In the genomic region with DNA sequence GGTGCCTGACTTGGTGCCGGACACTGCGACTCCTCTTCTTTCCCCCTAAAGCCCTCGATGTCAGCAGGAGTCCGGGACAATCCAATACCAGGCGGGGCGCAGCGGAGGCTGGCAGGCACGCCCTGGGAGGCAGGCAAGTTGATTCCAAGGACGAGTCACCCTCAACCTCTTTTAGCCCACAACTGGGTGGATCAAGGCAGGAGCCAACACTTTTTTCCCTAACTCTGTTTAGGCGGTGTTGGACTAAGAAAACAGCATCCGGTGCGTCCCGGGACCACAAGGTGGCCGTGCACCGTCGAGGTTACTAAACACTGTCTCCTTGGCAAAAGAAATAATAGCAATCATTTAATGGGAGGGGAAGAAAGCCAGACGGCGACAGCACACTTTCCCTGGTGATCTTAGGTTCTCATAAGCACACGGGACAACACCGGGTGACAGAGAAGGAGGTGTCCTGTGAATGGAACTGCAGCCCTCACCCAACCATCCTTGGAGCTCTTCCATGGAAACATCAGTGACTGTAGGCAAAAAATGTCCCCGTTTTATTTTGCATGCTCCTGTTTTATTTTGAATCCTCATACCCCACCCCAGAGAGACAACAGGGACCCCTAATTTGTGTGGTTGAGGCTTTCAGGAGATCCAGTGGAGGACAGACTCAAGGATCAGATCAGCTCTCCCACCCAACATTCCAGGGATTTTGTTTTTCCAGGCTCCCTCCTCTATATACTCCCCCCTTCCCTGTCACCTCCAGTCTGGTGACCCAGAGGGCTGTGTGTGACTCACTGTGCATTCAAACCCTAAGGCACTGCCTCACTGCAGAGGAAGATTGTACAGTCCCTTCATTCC, we compare ENCODE assay signal across 14 cellular contexts. TPM values are rescaled to one million over a fixed set of nuclear protein-coding genes. Genes with fewer than 3 reads are reported as not detected.
DNase-seq lines count a peak whose midpoint lies in the region; ATAC-seq and TF ChIP-seq lines count a peak whose summit lies in the region.
"Had no signal": no experiment of that assay in that cellular context is flagged by ENCODE, and none has a peak within 500 bp of the region (broad histone marks: within the 10 kb centered on the region; RNA-seq: fewer than 3 reads in every experiment).

No MANE protein-coding gene starts in this region.

- H3K27ac Mint-ChIP-seq in neural progenitor cell (no peak overlapping the region), immature natural killer cell (no peak overlapping the region)
- no peak overlapping the region for H3K27ac Mint-ChIP-seq in activated CD4-positive, alpha-beta T cell treated with anti-CD3 and anti-CD28 coated beads for 36 hours
- H3K27ac Mint-ChIP-seq in activated T-cell treated with anti-CD3 and anti-CD28 coated beads, Interleukin-2, amount 50 U/mL, for 72 hours, result no peak overlapping the region
- H3K27ac Mint-ChIP-seq: activated CD4-positive, alpha-beta T cell treated with anti-CD3 and anti-CD28 coated beads, Interleukin-2, amount 10 ng/mL, durations not matched to agents 24 days and 14 days; activated naive CD4-positive, alpha-beta T cell treated with anti-CD3 and anti-CD28 coated beads for 36 hours; effector memory CD8-positive, alpha-beta T cell had no signal

- H3K4me3 Mint-ChIP-seq in neural progenitor cell (peak overlapping the region; percentile 93), immature natural killer cell (no peak overlapping the region)
- H3K4me3 Mint-ChIP-seq in activated CD4-positive, alpha-beta T cell treated with anti-CD3 and anti-CD28 coated beads for 36 hours, result no peak overlapping the region
- H3K4me3 Mint-ChIP-seq in activated T-cell treated with anti-CD3 and anti-CD28 coated beads, Interleukin-2, amount 50 U/mL, for 72 hours, result no peak overlapping the region
- H3K4me3 Mint-ChIP-seq: activated CD4-positive, alpha-beta T cell treated with anti-CD3 and anti-CD28 coated beads, Interleukin-2, amount 10 ng/mL, durations not matched to agents 24 days and 14 days; activated naive CD4-positive, alpha-beta T cell treated with anti-CD3 and anti-CD28 coated beads for 36 hours; effector memory CD8-positive, alpha-beta T cell had no signal

- WGBS in HUES64, result 9% methylated on average over 21 of the region's 21 CpGs

- H3K4me3 ChIP-seq in HUES64 (ENCODE audit: low read length), result peak overlapping the region; percentile 55
- peak overlapping the region; percentile 25 for H3K4me3 ChIP-seq in epithelial cell of proximal tubule (ENCODE audit: low read depth, low read length)
- H3K4me3 ChIP-seq in neural progenitor cell, result peak overlapping the region; percentile 56
- H3K4me3 ChIP-seq in breast epithelium, result peak overlapping the region in 1 of 3 donors; percentile 53

- H3K9me3 Mint-ChIP-seq in neural progenitor cell, result no peaks in the 10 kb centered on the region
- no peaks in the 10 kb centered on the region for H3K9me3 Mint-ChIP-seq in activated CD4-positive, alpha-beta T cell treated with anti-CD3 and anti-CD28 coated beads for 36 hours (ENCODE audit: low read depth)
- peaks cover 0 to 4% (median 0%) of the 10 kb centered on the region in 6 donors for H3K9me3 Mint-ChIP-seq in immature natural killer cell
- H3K9me3 Mint-ChIP-seq in activated T-cell treated with anti-CD3 and anti-CD28 coated beads, Interleukin-2, amount 50 U/mL, for 72 hours, result no peaks in the 10 kb centered on the region
- H3K9me3 Mint-ChIP-seq: activated CD4-positive, alpha-beta T cell treated with anti-CD3 and anti-CD28 coated beads, Interleukin-2, amount 10 ng/mL, durations not matched to agents 24 days and 14 days; activated naive CD4-positive, alpha-beta T cell treated with anti-CD3 and anti-CD28 coated beads for 36 hours; effector memory CD8-positive, alpha-beta T cell had no signal

- no peaks in the 10 kb centered on the region for H3F3A ChIP-seq in neural progenitor cell (ENCODE audit: low read depth)

- H3K36me3 Mint-ChIP-seq in neural progenitor cell (no peaks in the 10 kb centered on the region), immature natural killer cell (no peaks in the 10 kb centered on the region)
- H3K36me3 Mint-ChIP-seq in activated CD4-positive, alpha-beta T cell treated with anti-CD3 and anti-CD28 coated beads for 36 hours (ENCODE audit: low read depth), result no peaks in the 10 kb centered on the region
- no peaks in the 10 kb centered on the region for H3K36me3 Mint-ChIP-seq in activated T-cell treated with anti-CD3 and anti-CD28 coated beads, Interleukin-2, amount 50 U/mL, for 72 hours (ENCODE audit: insufficient read depth in 2 of 2)

- POLR2A ChIA-PET in activated CD4-positive, alpha-beta T cell treated with anti-CD3 and anti-CD28 coated beads for 36 hours (lab: Charles Lee), result no interaction called here

- H3K27me3 ChIP-seq in HUES64 (ENCODE audit: insufficient read depth, low read length), result peaks cover 70% of the 10 kb centered on the region
- H3K27me3 ChIP-seq in neural progenitor cell, result peaks cover 90% of the 10 kb centered on the region
- peaks cover 0 to 31% of the 10 kb centered on the region in 2 donors for H3K27me3 ChIP-seq in breast epithelium

- no peaks in the 10 kb centered on the region for H4K20me1 ChIP-seq in neural progenitor cell (ENCODE audit: low read depth)

- H3K4me1 ChIP-seq in HUES64 (ENCODE audit: insufficient read depth, low read length) (no peaks in the 10 kb centered on the region), neural progenitor cell (no peaks in the 10 kb centered on the region), breast epithelium (no peaks in the 10 kb centered on the region)

- DNase-seq in COLO829 (ENCODE audit: low spot score) (peak; percentile 71), epithelial cell of proximal tubule (ENCODE audit: low read depth) (no peak), neural progenitor cell (ENCODE audit: low spot score) (peak; percentile 44), immature natural killer cell (no peak), breast epithelium (ENCODE audit: low spot score in 2 of 2) (no peak)
- DNase-seq in activated CD4-positive, alpha-beta T cell treated with anti-CD3 and anti-CD28 coated beads for 36 hours, result no peak
- no peak for DNase-seq in activated T-cell treated with anti-CD3 and anti-CD28 coated beads, Interleukin-2, amount 50 U/mL, for 72 hours
- DNase-seq: activated CD4-positive, alpha-beta T cell treated with anti-CD3 and anti-CD28 coated beads, Interleukin-2, amount 10 ng/mL, durations not matched to agents 24 days and 14 days; activated naive CD4-positive, alpha-beta T cell treated with anti-CD3 and anti-CD28 coated beads for 36 hours; effector memory CD8-positive, alpha-beta T cell; NCI-H510A had no signal

- H3K4me1 Mint-ChIP-seq in neural progenitor cell, result peaks cover 14% of the 10 kb centered on the region
- H3K4me1 Mint-ChIP-seq in activated CD4-positive, alpha-beta T cell treated with anti-CD3 and anti-CD28 coated beads for 36 hours, result no peaks in the 10 kb centered on the region
- no peaks in the 10 kb centered on the region for H3K4me1 Mint-ChIP-seq in immature natural killer cell
- H3K4me1 Mint-ChIP-seq in activated T-cell treated with anti-CD3 and anti-CD28 coated beads, Interleukin-2, amount 50 U/mL, for 72 hours (ENCODE audit: low read depth), result no peaks in the 10 kb centered on the region
- H3K4me1 Mint-ChIP-seq: activated CD4-positive, alpha-beta T cell treated with anti-CD3 and anti-CD28 coated beads, Interleukin-2, amount 10 ng/mL, durations not matched to agents 24 days and 14 days had no signal

- no peaks in the 10 kb centered on the region for H3K79me2 ChIP-seq in neural progenitor cell (ENCODE audit: low read depth)

- H3K36me3 ChIP-seq in HUES64 (ENCODE audit: insufficient read depth, low read length) (no peaks in the 10 kb centered on the region), neural progenitor cell (no peaks in the 10 kb centered on the region), breast epithelium (no peaks in the 10 kb centered on the region)
- H3K36me3 ChIP-seq: pancreas had no signal

- no peak for ATAC-seq in activated CD4-positive, alpha-beta T cell treated with anti-CD3 and anti-CD28 coated beads for 36 hours
- ATAC-seq in activated T-cell treated with anti-CD3 and anti-CD28 coated beads, Interleukin-2, amount 50 U/mL, for 72 hours (replicated peaks in 1 of 2), result no peak
- ATAC-seq: effector memory CD8-positive, alpha-beta T cell had no signal

- TF ChIP-seq CTCF in epithelial cell of proximal tubule (conservative IDR thresholded peaks at IDR 0.05; ENCODE audit: low read depth, low read length), result no peak
- peak; percentile 18 for TF ChIP-seq CTCF in neural progenitor cell (IDR thresholded peaks at IDR 0.05)
- TF ChIP-seq CTCF in breast epithelium (IDR thresholded peaks at IDR 0.05), result no peak

- intact Hi-C loops in activated CD4-positive, alpha-beta T cell treated with anti-CD3 and anti-CD28 coated beads for 36 hours (cut with DNase I, micrococcal nuclease), result no loop called here
- intact Hi-C loops in breast epithelium (cut with DNase I; ENCODE audit: low total_unique reads), result no loop called here

- H3K27ac ChIP-seq in HUES64 (ENCODE audit: low read depth, low read length) (no peak overlapping the region), neural progenitor cell (no peak overlapping the region), breast epithelium (no peak overlapping the region)
- H3K27ac ChIP-seq: C4-2B, pancreas had no signal

- H3K27me3 Mint-ChIP-seq in neural progenitor cell (ENCODE audit: insufficient read depth, low read depth), result peaks cover 37% of the 10 kb centered on the region
- H3K27me3 Mint-ChIP-seq in activated CD4-positive, alpha-beta T cell treated with anti-CD3 and anti-CD28 coated beads for 36 hours, result peaks cover 26% of the 10 kb centered on the region
- peaks cover 0 to 6% (median 5%) of the 10 kb centered on the region in 3 donors for H3K27me3 Mint-ChIP-seq in immature natural killer cell (ENCODE audit: low read depth in 3 of 3)
- H3K27me3 Mint-ChIP-seq in activated T-cell treated with anti-CD3 and anti-CD28 coated beads, Interleukin-2, amount 50 U/mL, for 72 hours (ENCODE audit: low read depth), result peaks cover 46% of the 10 kb centered on the region

- H3K4me2 ChIP-seq in neural progenitor cell, result peak overlapping the region; percentile 81

- H2AFZ ChIP-seq in neural progenitor cell (replicated peaks), result peak overlapping the region; percentile 88

- H3K9ac ChIP-seq in HUES64 (ENCODE audit: low read depth, low read length), result no peak overlapping the region; the same call in 1 of the 2 replicates
- H3K9ac ChIP-seq in neural progenitor cell, result no peak overlapping the region

- no peak for TF ChIP-seq POLR2A in breast epithelium (IDR thresholded peaks at IDR 0.05)

- H3K9me3 ChIP-seq in HUES64 (ENCODE audit: insufficient read depth, low read depth, low read length), result no peaks in the 10 kb centered on the region
- no peaks in the 10 kb centered on the region for H3K9me3 ChIP-seq in neural progenitor cell (ENCODE audit: low read depth)
- H3K9me3 ChIP-seq in breast epithelium, result no peaks in the 10 kb centered on the region
- H3K9me3 ChIP-seq: pancreas had no signal

- CTCF ChIA-PET in activated CD4-positive, alpha-beta T cell treated with anti-CD3 and anti-CD28 coated beads for 36 hours (lab: Charles Lee), result interaction anchor here (0.7 kb wide), 1 partner anchor 513 kb away, joined by 3 read pairs; no protein-coding TSS in a partner anchor

RNA-seq across cellular contexts. Expression of a gene that starts 1.3 kb away (rescaled TPM):
- polyA plus RNA-seq in HUES64 (2013, experiment 1 of 2), result 1.0 TPM
- 1.6 TPM for polyA plus RNA-seq in HUES64 (2013, experiment 2 of 2)
- total RNA-seq in epithelial cell of proximal tubule (not detected in 2 replicates), neural progenitor cell (ENCODE audit: low replicate concordance) (0.22 TPM in 1 of 2 replicates, not detected in the other), breast epithelium (under 1 TPM; 0.15 to 0.80 (median 0.66) TPM)
- total RNA-seq in activated CD4-positive, alpha-beta T cell treated with anti-CD3 and anti-CD28 coated beads for 36 hours, result not detected
- not detected for polyA plus RNA-seq in immature natural killer cell
- total RNA-seq in activated T-cell treated with anti-CD3 and anti-CD28 coated beads, Interleukin-2, amount 50 U/mL, for 72 hours, result not detected
- total RNA-seq: activated CD4-positive, alpha-beta T cell treated with anti-CD3 and anti-CD28 coated beads, Interleukin-2, amount 10 ng/mL, durations not matched to agents 24 days and 14 days; activated naive CD4-positive, alpha-beta T cell treated with anti-CD3 and anti-CD28 coated beads for 36 hours; pancreas had no signal

Comparison
In these comparisons a context has a peak if more than half of its experiments do, and no peak if none do; other contexts are left out.
1. DNase-seq: peak in COLO829 (single experiment) and neural progenitor cell (single experiment); none in epithelial cell of proximal tubule (single experiment), activated CD4-positive, alpha-beta T cell treated with anti-CD3 and anti-CD28 coated beads for 36 hours (single experiment), immature natural killer cell (0 of 3), breast epithelium (0 of 2) and activated T-cell treated with anti-CD3 and anti-CD28 coated beads, Interleukin-2, amount 50 U/mL, for 72 hours (0 of 2).